13 cellular contexts compared by ENCODE assay signal in the genomic region with DNA sequence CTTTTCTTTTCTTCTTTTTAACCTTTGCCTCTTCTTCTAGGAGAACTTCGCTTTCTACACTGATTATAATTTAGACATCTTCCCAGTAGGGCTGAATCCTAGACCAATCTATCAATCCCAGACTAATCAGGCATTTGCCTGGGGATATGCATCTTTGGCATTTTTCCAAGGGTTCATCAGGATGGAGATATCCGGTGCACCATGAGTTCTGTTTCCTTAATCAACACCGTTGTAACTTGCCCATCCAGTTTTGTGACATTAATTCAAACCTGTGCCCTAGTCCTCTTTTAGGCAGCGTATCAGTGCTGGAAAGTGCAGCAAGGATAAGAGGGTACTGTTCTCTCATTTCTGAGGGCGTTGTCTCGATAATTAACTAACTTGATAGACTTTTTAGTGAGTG. TPM values are rescaled to one million over a fixed set of nuclear protein-coding genes. Genes with fewer than 3 reads are reported as not detected.
DNase-seq lines count a peak whose midpoint lies in the region; ATAC-seq and TF ChIP-seq lines count a peak whose summit lies in the region.
"Had no signal": no experiment of that assay in that cellular context is flagged by ENCODE, and none has a peak within 500 bp of the region (broad histone marks: within the 10 kb centered on the region; RNA-seq: fewer than 3 reads in every experiment).

No MANE protein-coding gene starts in this region.

- H3K9me3 ChIP-seq in mammary epithelial cell (replicated peaks; ENCODE audit: insufficient read depth, low read length) (no peaks in the 10 kb centered on the region), ovary (no peaks in the 10 kb centered on the region)

- TF ChIP-seq POLR2A in ovary (IDR thresholded peaks at IDR 0.05): no peak

- H2AFZ ChIP-seq in mammary epithelial cell (ENCODE audit: low read depth, low read length): no peak overlapping the region

- H3K27ac ChIP-seq in mammary epithelial cell (ENCODE audit: insufficient read depth, low read depth, low read length) (no peak overlapping the region), ovary (peak overlapping the region; percentile 72 to 74)
- H3K27ac ChIP-seq: C4-2B had no signal

- CTCF ChIA-PET in mammary epithelial cell (lab: Charles Lee; ENCODE audit: low non-redundant PET): no interaction called here

- no peaks in the 10 kb centered on the region for H4K20me1 ChIP-seq in mammary epithelial cell (ENCODE audit: insufficient read depth, low read length)

- no peak for TF ChIP-seq EP300 in ovary (IDR thresholded peaks at IDR 0.05)

- dilution Hi-C loops in mammary epithelial cell (cut with HindIII; ENCODE audit: low sequenced_read_pairs): no loop called here

- peak overlapping the region; percentile 48 for H3K4me2 ChIP-seq in mammary epithelial cell (ENCODE audit: insufficient read depth, low read depth, low read length)

- ATAC-seq in GM21723 (IDR thresholded peaks at IDR 0.05; ENCODE audit: unreplicated experiment) (no peak), GM18870 (IDR thresholded peaks at IDR 0.05; ENCODE audit: unreplicated experiment) (no peak)

- TF ChIP-seq CTCF in mammary epithelial cell (conservative IDR thresholded peaks at IDR 0.05 in 1 of 2, IDR thresholded peaks at IDR 0.05 in 1 of 2; ENCODE audit: extremely low read depth in 1 of 2, insufficient read depth in 1 of 2, low read depth in 1 of 2, low read length in 2 of 2) (no peak), ovary (IDR thresholded peaks at IDR 0.05) (no peak)

- H3K36me3 ChIP-seq in mammary epithelial cell (ENCODE audit: insufficient read depth, low read length) (no peaks in the 10 kb centered on the region), ovary (no peaks in the 10 kb centered on the region)

- no peak overlapping the region for H3K9ac ChIP-seq in mammary epithelial cell (ENCODE audit: insufficient read depth, low read length)

- intact Hi-C loops in mammary epithelial cell (cut with micrococcal nuclease) (no loop called here), ovary (cut with DNase I) (loop anchor here in 2 of 4 donors (5.0 to 10.0 kb wide), 2 partner anchors 39 to 111 kb away; a partner anchor contains a TSS)

- peaks cover 20% of the 10 kb centered on the region for H3K4me1 ChIP-seq in mammary epithelial cell (ENCODE audit: insufficient read depth, low read length)
- peaks cover 10% of the 10 kb centered on the region for H3K4me1 ChIP-seq in ovary (ENCODE audit: insufficient read depth)

- in situ Hi-C loops in mammary epithelial cell (cut with MboI; ENCODE audit: low sequenced_read_pairs in 2 of 2): no loop called here

- H3K27me3 ChIP-seq in mammary epithelial cell (ENCODE audit: insufficient read depth, low read length) (no peaks in the 10 kb centered on the region), ovary (no peaks in the 10 kb centered on the region)

- WGBS in mammary epithelial cell (ENCODE audit: low coverage, missing lambda C conversion rate): 6% methylated on average over 6 of the region's 6 CpGs
- 76 to 84% (median 80%) methylated on average over 6 of the region's 6 CpGs for WGBS in ovary, 3 donors

- H3K79me2 ChIP-seq in mammary epithelial cell (ENCODE audit: insufficient read depth, low read length): no peaks in the 10 kb centered on the region

- peak; percentile 29 for DNase-seq in COR-L47 (lab: John Stamatoyannopoulos, UW)
- DNase-seq in NCI-H1436 (lab: John Stamatoyannopoulos, UW): peak; percentile 20
- peak; percentile 17 for DNase-seq in mammary epithelial cell
- no peak for DNase-seq in ovary
- no peak for DNase-seq in NCI-H2196 treated with DMSO at 0.1 percent for 48 hours (lab: John Stamatoyannopoulos, UW; ENCODE audit: unreplicated experiment)
- DNase-seq in stimulated activated naive CD4-positive, alpha-beta T cell treated with Interleukin-2 at 50 U/mL for 16 hours (lab: John Stamatoyannopoulos, UW): no peak
- DNase-seq: NCI-H2029 treated with DMSO at 0.1 percent for 48 hours, RPMI8226 had no signal

- H3K4me3 ChIP-seq in mammary epithelial cell (replicated peaks in 1 of 3; ENCODE audit: insufficient read depth in 1 of 3, low read depth in 2 of 3, low read length in 3 of 3): no peak overlapping the region
- no peak overlapping the region for H3K4me3 ChIP-seq in ovary

- no TSS peak for BruUV-seq in mammary epithelial cell (replicated peaks; lab: Mats Ljungman, UMichigan)

RNA-seq across cellular contexts. Expression of a gene that starts 0.6 kb away (rescaled TPM):
- total RNA-seq in mammary epithelial cell (10 to 100 TPM in 1 of 2 donors, under 1 TPM in 1; 0.66 to 55.5 TPM), ovary (1,000 to 10,000 TPM in 1 of 7 donors, 100 to 1,000 TPM in 6; 109 to 1,029 (median 431) TPM)
- polyA plus RNA-seq in mammary epithelial cell (1.4 TPM), ovary (1,000 to 10,000 TPM in 1 of 2 donors, 100 to 1,000 TPM in 1; 259 to 2,243 TPM)
- polyA minus RNA-seq in mammary epithelial cell: not detected

RNA-seq across cellular contexts. Expression of a gene that starts 42.9 kb away (rescaled TPM):
- not detected for total RNA-seq in mammary epithelial cell
- polyA plus RNA-seq in mammary epithelial cell: not detected
- not detected for polyA minus RNA-seq in mammary epithelial cell
- total RNA-seq in ovary: 1 to 10 TPM in 2 of 7 donors, under 1 TPM in 5; 0.05 to 3.3 (median 0.41) TPM
- 1 to 10 TPM in 1 of 2 donors, under 1 TPM in 1; 0.69 to 5.6 TPM for polyA plus RNA-seq in ovary
- total RNA-seq: osteocyte had no signal

RNA-seq across cellular contexts. Expression of a gene that starts 52.1 kb away (rescaled TPM):
- not detected for total RNA-seq in mammary epithelial cell
- polyA plus RNA-seq in mammary epithelial cell: 0.12 TPM
- polyA minus RNA-seq in mammary epithelial cell: not detected
- total RNA-seq in ovary: 10 to 100 TPM in 1 of 7 donors, 1 to 10 TPM in 4, under 1 TPM in 1, not detected in 1; 0.35 to 83.8 (median 1.9) TPM
- polyA plus RNA-seq in ovary: 1 to 10 TPM in 1 of 2 donors, under 1 TPM in 1; 0.64 to 2.0 TPM
- total RNA-seq: glomerular endothelial cell had no signal

Comparison
In these comparisons a context has a peak if more than half of its experiments do, and no peak if none do; other contexts are left out.
1. DNase-seq: peak in COR-L47 (single experiment), NCI-H1436 (single experiment) and mammary epithelial cell (single experiment); none in ovary (0 of 5), NCI-H2196 treated with DMSO at 0.1 percent for 48 hours (single experiment) and stimulated activated naive CD4-positive, alpha-beta T cell treated with Interleukin-2 at 50 U/mL for 16 hours (single experiment).